1 cellular context compared by ENCODE assay signal in genomic region chr14:39025250-39025809, GRCh38.
A peak's percentile ranks its signal among the peaks of the same experiment; 100 is the strongest.
TF ChIP-seq lines count a peak whose summit lies in the region.

No MANE protein-coding gene starts in this region.

TF ChIP-seq in HepG2, 621 proteins besides CTCF, POLR2A, EP300 and RAD21 (continued from another document and continues in another):
- TF ChIP-seq DRAP1 (CRISPR knock-in tag; IDR thresholded peaks at IDR 0.05) (peak; percentile 26; the same call in 1 of the 2 replicates), KLF6 (CRISPR knock-in tag; IDR thresholded peaks at IDR 0.05) (no peak), AHR (CRISPR knock-in tag; IDR thresholded peaks at IDR 0.05) (no peak), ZSCAN9 (CRISPR knock-in tag; IDR thresholded peaks at IDR 0.05; ENCODE audit: borderline replicate concordance) (no peak), THAP9 (CRISPR knock-in tag; IDR thresholded peaks at IDR 0.05; ENCODE audit: borderline replicate concordance) (no peak), MZF1 (CRISPR knock-in tag; IDR thresholded peaks at IDR 0.05; ENCODE audit: borderline replicate concordance) (no peak), KMT2A (CRISPR knock-in tag; IDR thresholded peaks at IDR 0.05) (peak; percentile 23; the same call in 1 of the 2 replicates), NPAS2 (CRISPR knock-in tag; IDR thresholded peaks at IDR 0.05; ENCODE audit: borderline replicate concordance) (no peak), ZSCAN25 (CRISPR knock-in tag; IDR thresholded peaks at IDR 0.05) (no peak), ZNF30 (CRISPR knock-in tag; IDR thresholded peaks at IDR 0.05) (no peak), MATR3 (CRISPR knock-in tag; IDR thresholded peaks at IDR 0.05) (no peak), NCOR1 (IDR thresholded peaks at IDR 0.05; ENCODE audit: borderline replicate concordance, low read length) (no peak), KLF15 (CRISPR knock-in tag; IDR thresholded peaks at IDR 0.05; ENCODE audit: borderline replicate concordance) (no peak), GMEB1 (CRISPR knock-in tag; IDR thresholded peaks at IDR 0.05; ENCODE audit: borderline replicate concordance) (no peak), ZNF235 (CRISPR knock-in tag; IDR thresholded peaks at IDR 0.05; ENCODE audit: borderline replicate concordance) (no peak), ZNF709 (CRISPR knock-in tag; IDR thresholded peaks at IDR 0.05) (no peak), RBFOX2 (IDR thresholded peaks at IDR 0.05; ENCODE audit: low read depth, low read length) (no peak), HDAC6 (IDR thresholded peaks at IDR 0.05; ENCODE audit: low read depth, low read length) (no peak), ZFP82 (CRISPR knock-in tag; IDR thresholded peaks at IDR 0.05; ENCODE audit: borderline replicate concordance) (0 out of 2 replicates have a peak, but pooled peaks have one; percentile 42), IRF1 (CRISPR knock-in tag; IDR thresholded peaks at IDR 0.05; ENCODE audit: low read depth) (no peak; the same call in 1 of the 2 replicates), ZNF3 (CRISPR knock-in tag; IDR thresholded peaks at IDR 0.05) (0 out of 2 replicates have a peak, but pooled peaks have one; percentile 2), YEATS2 (CRISPR knock-in tag; IDR thresholded peaks at IDR 0.05; ENCODE audit: borderline replicate concordance) (no peak), ZNF292 (CRISPR knock-in tag; IDR thresholded peaks at IDR 0.05; ENCODE audit: borderline replicate concordance, low read depth) (peak; percentile 9; the same call in 1 of the 2 replicates), PRDM4 (CRISPR knock-in tag; IDR thresholded peaks at IDR 0.05; ENCODE audit: borderline replicate concordance) (no peak), IRX3 (CRISPR knock-in tag; IDR thresholded peaks at IDR 0.05; ENCODE audit: borderline replicate concordance, low read depth) (no peak), NR2F6 (IDR thresholded peaks at IDR 0.05) (no peak), NR2F6 (CRISPR knock-in tag; IDR thresholded peaks at IDR 0.05) (no peak), CBX2 (IDR thresholded peaks at IDR 0.05; ENCODE audit: low read depth, low read length) (no peak), CBX2 (CRISPR knock-in tag; IDR thresholded peaks at IDR 0.05; ENCODE audit: low read depth) (no peak), ZNF792 (CRISPR knock-in tag; IDR thresholded peaks at IDR 0.05) (no peak), ZNF678 (CRISPR knock-in tag; IDR thresholded peaks at IDR 0.05) (no peak), RFXAP (CRISPR knock-in tag; IDR thresholded peaks at IDR 0.05; ENCODE audit: borderline replicate concordance) (no peak), ZNF629 (CRISPR knock-in tag; conservative IDR thresholded peaks at IDR 0.05) (peak; percentile 94), NRL (CRISPR knock-in tag; IDR thresholded peaks at IDR 0.05; ENCODE audit: borderline replicate concordance) (no peak), ZNF296 (CRISPR knock-in tag; conservative IDR thresholded peaks at IDR 0.05) (no peak), PHF20 (CRISPR knock-in tag; IDR thresholded peaks at IDR 0.05) (no peak), PHF8 (CRISPR knock-in tag; IDR thresholded peaks at IDR 0.05) (no peak), NFKB2 (CRISPR knock-in tag; IDR thresholded peaks at IDR 0.05; ENCODE audit: borderline replicate concordance) (no peak), ZNF331 (CRISPR knock-in tag; IDR thresholded peaks at IDR 0.05) (no peak), ZNF10 (CRISPR knock-in tag; IDR thresholded peaks at IDR 0.05; ENCODE audit: borderline replicate concordance, low read depth) (no peak), PPARG (CRISPR knock-in tag; conservative IDR thresholded peaks at IDR 0.05) (no peak), TCF7L2 (IDR thresholded peaks at IDR 0.05; ENCODE audit: low read depth, low read length) (no peak), EED (CRISPR knock-in tag; IDR thresholded peaks at IDR 0.05) (no peak), ZIK1 (CRISPR knock-in tag; IDR thresholded peaks at IDR 0.05; ENCODE audit: borderline replicate concordance, low read depth) (no peak), ZBTB33 (CRISPR knock-in tag; IDR thresholded peaks at IDR 0.05) (0 out of 2 replicates have a peak, but pooled peaks have one; percentile 12), ZNF264 (CRISPR knock-in tag; IDR thresholded peaks at IDR 0.05) (no peak), KAT7 (CRISPR knock-in tag; IDR thresholded peaks at IDR 0.05; ENCODE audit: borderline replicate concordance) (0 out of 2 replicates have a peak, but pooled peaks have one; percentile 7), ZNF766 (CRISPR knock-in tag; IDR thresholded peaks at IDR 0.05; ENCODE audit: borderline replicate concordance) (no peak)
- TF ChIP-seq, protein P1, sequence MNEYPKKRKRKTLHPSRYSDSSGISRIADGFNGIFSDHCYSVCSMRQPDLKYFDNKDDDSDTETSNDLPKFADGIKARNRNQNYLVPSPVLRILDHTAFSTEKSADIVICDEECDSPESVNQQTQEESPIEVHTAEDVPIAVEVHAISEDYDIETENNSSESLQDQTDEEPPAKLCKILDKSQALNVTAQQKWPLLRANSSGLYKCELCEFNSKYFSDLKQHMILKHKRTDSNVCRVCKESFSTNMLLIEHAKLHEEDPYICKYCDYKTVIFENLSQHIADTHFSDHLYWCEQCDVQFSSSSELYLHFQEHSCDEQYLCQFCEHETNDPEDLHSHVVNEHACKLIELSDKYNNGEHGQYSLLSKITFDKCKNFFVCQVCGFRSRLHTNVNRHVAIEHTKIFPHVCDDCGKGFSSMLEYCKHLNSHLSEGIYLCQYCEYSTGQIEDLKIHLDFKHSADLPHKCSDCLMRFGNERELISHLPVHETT (CRISPR knock-in tag; conservative IDR thresholded peaks at IDR 0.05): no peak
- TF ChIP-seq, protein P2, sequence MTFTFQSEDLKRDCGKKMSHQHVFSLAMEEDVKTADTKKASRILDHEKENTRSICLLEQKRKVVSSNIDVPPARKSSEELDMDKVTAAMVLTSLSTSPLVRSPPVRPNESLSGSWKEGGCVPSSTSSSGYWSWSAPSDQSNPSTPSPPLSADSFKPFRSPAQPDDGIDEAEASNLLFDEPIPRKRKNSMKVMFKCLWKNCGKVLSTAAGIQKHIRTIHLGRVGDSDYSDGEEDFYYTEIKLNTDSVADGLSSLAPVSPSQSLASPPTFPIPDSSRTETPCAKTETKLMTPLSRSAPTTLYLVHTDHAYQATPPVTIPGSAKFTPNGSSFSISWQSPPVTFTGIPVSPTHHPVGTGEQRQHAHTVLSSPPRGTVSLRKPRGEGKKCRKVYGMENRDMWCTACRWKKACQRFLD (CRISPR knock-in tag; IDR thresholded peaks at IDR 0.05; ENCODE audit: borderline replicate concordance): no peak; the same call in 1 of the 2 replicates
- TF ChIP-seq, protein P3, sequence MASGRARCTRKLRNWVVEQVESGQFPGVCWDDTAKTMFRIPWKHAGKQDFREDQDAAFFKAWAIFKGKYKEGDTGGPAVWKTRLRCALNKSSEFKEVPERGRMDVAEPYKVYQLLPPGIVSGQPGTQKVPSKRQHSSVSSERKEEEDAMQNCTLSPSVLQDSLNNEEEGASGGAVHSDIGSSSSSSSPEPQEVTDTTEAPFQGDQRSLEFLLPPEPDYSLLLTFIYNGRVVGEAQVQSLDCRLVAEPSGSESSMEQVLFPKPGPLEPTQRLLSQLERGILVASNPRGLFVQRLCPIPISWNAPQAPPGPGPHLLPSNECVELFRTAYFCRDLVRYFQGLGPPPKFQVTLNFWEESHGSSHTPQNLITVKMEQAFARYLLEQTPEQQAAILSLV (CRISPR knock-in tag; IDR thresholded peaks at IDR 0.05; ENCODE audit: borderline replicate concordance): no peak
- TF ChIP-seq, protein P4, sequence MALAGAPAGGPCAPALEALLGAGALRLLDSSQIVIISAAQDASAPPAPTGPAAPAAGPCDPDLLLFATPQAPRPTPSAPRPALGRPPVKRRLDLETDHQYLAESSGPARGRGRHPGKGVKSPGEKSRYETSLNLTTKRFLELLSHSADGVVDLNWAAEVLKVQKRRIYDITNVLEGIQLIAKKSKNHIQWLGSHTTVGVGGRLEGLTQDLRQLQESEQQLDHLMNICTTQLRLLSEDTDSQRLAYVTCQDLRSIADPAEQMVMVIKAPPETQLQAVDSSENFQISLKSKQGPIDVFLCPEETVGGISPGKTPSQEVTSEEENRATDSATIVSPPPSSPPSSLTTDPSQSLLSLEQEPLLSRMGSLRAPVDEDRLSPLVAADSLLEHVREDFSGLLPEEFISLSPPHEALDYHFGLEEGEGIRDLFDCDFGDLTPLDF (CRISPR knock-in tag; IDR thresholded peaks at IDR 0.05): no peak
- TF ChIP-seq, protein P5, sequence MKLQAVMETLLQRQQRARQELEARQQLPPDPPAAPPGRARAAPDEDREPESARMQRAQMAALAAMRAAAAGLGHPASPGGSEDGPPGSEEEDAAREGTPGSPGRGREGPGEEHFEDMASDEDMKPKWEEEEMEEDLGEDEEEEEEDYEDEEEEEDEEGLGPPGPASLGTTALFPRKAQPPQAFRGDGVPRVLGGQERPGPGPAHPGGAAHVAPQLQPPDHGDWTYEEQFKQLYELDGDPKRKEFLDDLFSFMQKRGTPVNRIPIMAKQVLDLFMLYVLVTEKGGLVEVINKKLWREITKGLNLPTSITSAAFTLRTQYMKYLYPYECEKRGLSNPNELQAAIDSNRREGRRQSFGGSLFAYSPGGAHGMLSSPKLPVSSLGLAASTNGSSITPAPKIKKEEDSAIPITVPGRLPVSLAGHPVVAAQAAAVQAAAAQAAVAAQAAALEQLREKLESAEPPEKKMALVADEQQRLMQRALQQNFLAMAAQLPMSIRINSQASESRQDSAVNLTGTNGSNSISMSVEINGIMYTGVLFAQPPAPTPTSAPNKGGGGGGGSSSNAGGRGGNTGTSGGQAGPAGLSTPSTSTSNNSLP (IDR thresholded peaks at IDR 0.05; ENCODE audit: low read depth, low read length): peak; percentile 49; the same call in 1 of the 2 replicates
